Comparison of ENCODE assay signal across 7 cellular contexts in the genomic region with DNA sequence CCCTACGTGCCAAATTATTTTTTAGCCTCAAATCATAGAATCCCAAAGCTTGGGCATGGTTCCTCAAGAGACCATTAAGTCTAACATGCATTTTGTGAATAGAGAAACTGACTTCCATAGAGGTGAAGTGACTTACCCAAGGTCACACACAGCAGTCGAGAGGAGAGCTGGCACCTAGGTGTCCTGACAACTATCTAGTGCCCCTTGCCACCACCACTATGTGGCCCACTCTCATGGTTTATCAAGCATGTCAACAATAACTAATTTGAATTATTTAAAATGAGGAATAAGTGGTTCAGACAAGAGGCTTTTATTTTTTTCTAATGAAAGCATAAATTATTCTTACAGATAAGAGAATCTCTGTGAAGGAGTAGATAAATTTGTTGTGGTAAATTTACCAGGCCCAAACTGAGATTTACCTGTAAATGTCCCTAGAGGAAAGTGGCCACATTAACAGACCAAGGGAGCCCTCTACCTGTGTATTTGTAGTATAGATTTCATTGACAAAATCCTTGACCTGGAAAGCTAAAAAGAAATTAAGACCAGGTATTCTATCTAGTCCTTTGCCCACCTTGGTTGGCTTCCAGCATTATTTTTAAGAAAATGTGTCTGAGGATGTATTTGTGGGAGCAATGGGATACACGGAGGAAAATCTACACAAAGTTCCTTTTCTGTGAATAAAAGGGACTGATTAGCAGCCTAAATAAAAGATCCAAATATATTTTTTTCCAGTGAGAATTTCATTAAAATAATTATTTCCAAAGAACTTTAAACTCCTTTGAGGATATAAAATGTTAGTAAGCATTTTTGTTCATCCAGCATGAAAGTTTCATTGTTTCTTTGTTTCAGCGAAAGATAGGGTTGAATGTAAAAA. TPM values are rescaled to one million over a fixed set of nuclear protein-coding genes. Genes with fewer than 3 reads are reported as not detected.
DNase-seq lines count a peak whose midpoint lies in the region; ATAC-seq and TF ChIP-seq lines count a peak whose summit lies in the region.

No MANE protein-coding gene starts in this region.

- DNase-seq in Calu3, result peak; percentile 38
- DNase-seq in H4 (ENCODE audit: low spot score), result peak; percentile 54
- DNase-seq in RWPE1 (ENCODE audit: low spot score), result peak; percentile 55
- peak; percentile 2 to 72 for DNase-seq in trophoblast cell
- DNase-seq in aorta, result no peak

- TF ChIP-seq CTCF in Calu3 (IDR thresholded peaks at IDR 0.05; ENCODE audit: unreplicated experiment) (peak; percentile 53), RWPE1 (conservative IDR thresholded peaks at IDR 0.05; ENCODE audit: low read depth) (peak; percentile 73)

- intact Hi-C loops in Calu3 (cut with micrococcal nuclease; ENCODE audit: unreplicated experiment), result loop anchor here (1.0 to 10.0 kb wide), 4 partner anchors 63 to 531 kb away; a partner anchor contains a TSS
- intact Hi-C loops in aorta (cut with DNase I), result loop anchor here (2.0 kb wide), 1 partner anchor 357 kb away; no protein-coding TSS in a partner anchor

- WGBS in trophoblast cell (ENCODE audit: extremely low coverage, insufficient coverage, insufficient read length), result no CpG with 5 or more reads among the region's 4 CpGs
- 85 to 90% methylated on average over 4 of the region's 4 CpGs for WGBS in aorta, 2 donors

- H3K36me3 ChIP-seq in trophoblast cell (ENCODE audit: control insufficient read depth in 1 of 2, insufficient read depth in 2 of 2, low read length in 2 of 2) (no peaks in the 10 kb centered on the region), aorta (ENCODE audit: control insufficient read depth in 1 of 2, insufficient read depth in 2 of 2, low read length in 1 of 2) (no peaks in the 10 kb centered on the region)

- no peak overlapping the region for H2BK5ac ChIP-seq in trophoblast cell (ENCODE audit: low read depth, low read length, poor library complexity)

- CTCF ChIA-PET in Calu3 (lab: Charles Lee) (interaction anchor here (0.5 to 2.1 kb wide), 9 partner anchors 12 to 372 kb away, joined by 3 to 22 read pairs (median 3); no protein-coding TSS in a partner anchor), RWPE1 (lab: Yijun Ruan, JAX) (interaction anchor here (0.5 to 1.9 kb wide), 16 partner anchors 13 to 1033 kb away, joined by 3 to 22 read pairs (median 3); no protein-coding TSS in a partner anchor)

- H3K79me2 ChIP-seq in trophoblast cell (ENCODE audit: control insufficient read depth, insufficient read depth, low read length, poor library complexity), result no peaks in the 10 kb centered on the region

- BruUV-seq in Calu3 (replicated peaks; lab: Mats Ljungman, UMichigan), result no TSS peak

- no peak overlapping the region for H4K91ac ChIP-seq in trophoblast cell (ENCODE audit: low read depth, low read length)

- H3K27ac ChIP-seq in RWPE1 (no peak overlapping the region), trophoblast cell (ENCODE audit: low read depth, low read length) (no peak overlapping the region), aorta (ENCODE audit: low read depth in 1 of 2, low read length in 2 of 2) (no peak overlapping the region)

- ATAC-seq in esophagus mucosa (peak; percentile 59), aorta (ENCODE audit: low FRiP score) (no peak), HG02798 (IDR thresholded peaks at IDR 0.05; ENCODE audit: poor library complexity, unreplicated experiment) (no peak)

- H3K4me2 ChIP-seq in trophoblast cell (ENCODE audit: low read length), result no peak overlapping the region

- no peak overlapping the region for H3K14ac ChIP-seq in trophoblast cell (ENCODE audit: low read length)

- H3K4me3 Mint-ChIP-seq in Calu3 (ENCODE audit: low read depth, unreplicated experiment), result no peak overlapping the region

- H2AK5ac ChIP-seq in trophoblast cell (ENCODE audit: low read length), result no peak overlapping the region

- no peaks in the 10 kb centered on the region for H3K36me3 Mint-ChIP-seq in Calu3 (ENCODE audit: insufficient read depth, unreplicated experiment)

- no peaks in the 10 kb centered on the region for H3K9me3 ChIP-seq in trophoblast cell (ENCODE audit: insufficient read depth, low read depth, low read length)
- H3K9me3 ChIP-seq in aorta (ENCODE audit: control insufficient read depth, low read length), result no peaks in the 10 kb centered on the region

- H3K23ac ChIP-seq in trophoblast cell (ENCODE audit: low read length), result no peak overlapping the region

- no peak overlapping the region for H2AFZ ChIP-seq in trophoblast cell (ENCODE audit: insufficient read depth, low read length, poor library complexity)

- no peak overlapping the region for H2BK12ac ChIP-seq in trophoblast cell (ENCODE audit: low read length)

- no peak overlapping the region for H2BK120ac ChIP-seq in trophoblast cell (ENCODE audit: insufficient read depth, low read length, poor library complexity)

- H4K12ac ChIP-seq in trophoblast cell (ENCODE audit: low read depth, low read length), result no peak overlapping the region

- no peak overlapping the region for H3K27ac Mint-ChIP-seq in Calu3 (ENCODE audit: unreplicated experiment)

- H4K8ac ChIP-seq in trophoblast cell (ENCODE audit: low read depth, low read length), result no peak overlapping the region

- H3K4me3 ChIP-seq in trophoblast cell (ENCODE audit: low read depth, low read length) (no peak overlapping the region), aorta (ENCODE audit: low read length in 2 of 2) (no peak overlapping the region)

- H3K4ac ChIP-seq in trophoblast cell (ENCODE audit: low read depth, low read length), result no peak overlapping the region

- H3K27me3 Mint-ChIP-seq in Calu3 (ENCODE audit: unreplicated experiment), result no peaks in the 10 kb centered on the region

- no peaks in the 10 kb centered on the region for H3K9me3 Mint-ChIP-seq in Calu3 (ENCODE audit: low read depth, unreplicated experiment)

- no peaks in the 10 kb centered on the region for H3K4me1 Mint-ChIP-seq in Calu3 (ENCODE audit: low read depth, unreplicated experiment)

- H3K27me3 ChIP-seq in trophoblast cell (ENCODE audit: insufficient read depth, low read length) (no peaks in the 10 kb centered on the region), aorta (ENCODE audit: control insufficient read depth in 1 of 2, insufficient read depth in 2 of 2, low read length in 1 of 2) (no peaks in the 10 kb centered on the region)

- no peaks in the 10 kb centered on the region for H3K4me1 ChIP-seq in trophoblast cell (ENCODE audit: control insufficient read depth in 1 of 2, insufficient read depth in 2 of 2, low read length in 2 of 2)
- H3K4me1 ChIP-seq in aorta (ENCODE audit: control insufficient read depth in 1 of 2, insufficient read depth in 2 of 2, low read length in 2 of 2), result no peaks in the 10 kb centered on the region

- no peak overlapping the region for H3K9ac ChIP-seq in trophoblast cell (ENCODE audit: low read length)

- H3K79me1 ChIP-seq in trophoblast cell (ENCODE audit: low read length), result no peaks in the 10 kb centered on the region

- no peak overlapping the region for H3K18ac ChIP-seq in trophoblast cell (ENCODE audit: low read length)

- POLR2A ChIA-PET in RWPE1 (lab: Yijun Ruan, JAX; ENCODE audit: low non-redundant PET), result no interaction called here

RNA-seq across cellular contexts. Expression of a gene that starts 49.1 kb away (rescaled TPM):
- total RNA-seq in Calu3 (2022) (5.5 and 8.1 TPM in 2 replicates), esophagus mucosa (1.4 TPM), aorta (1 to 10 TPM; 2.0 to 3.4 TPM)
- total RNA-seq in H4 (2014; rRNA removed; shearing (Covaris generic)), result 0.43 and 1.4 TPM in 2 replicates
- 0.76 and 0.82 TPM in 2 replicates for polyA plus RNA-seq in trophoblast cell (2013)
- polyA plus RNA-seq in aorta, result 1 to 10 TPM in 1 of 2 donors, not detected in 1; 1.2 TPM

RNA-seq across cellular contexts. Expression of a gene that starts 49.3 kb away (rescaled TPM):
- total RNA-seq in Calu3 (2022), result 68.1 and 73.6 TPM in 2 replicates
- total RNA-seq in H4 (2014; rRNA removed; shearing (Covaris generic)), result 65.8 and 87.8 TPM in 2 replicates
- total RNA-seq in esophagus mucosa, result 34.7 TPM
- polyA plus RNA-seq in trophoblast cell (2013), result 21.6 and 21.9 TPM in 2 replicates
- total RNA-seq in aorta, result 10 to 100 TPM; 24.3 to 24.5 TPM
- 10 to 100 TPM; 16.4 to 18.2 TPM for polyA plus RNA-seq in aorta

Comparison
In these comparisons a context has a peak if more than half of its experiments do, and no peak if none do; other contexts are left out.
1. DNase-seq: peak in Calu3 (single experiment), H4 (single experiment), RWPE1 (single experiment) and trophoblast cell (2 of 2); none in aorta (0 of 2).